Comparison of ENCODE assay signal across 9 cellular contexts in genomic region chr17:47802341-47803022, GRCh38. TPM values are rescaled to one million over a fixed set of nuclear protein-coding genes. Genes with fewer than 3 reads are reported as not detected.
A peak's percentile ranks its signal among the peaks of the same experiment; 100 is the strongest.
DNase-seq lines count a peak whose midpoint lies in the region; ATAC-seq and TF ChIP-seq lines count a peak whose summit lies in the region.
"Had no signal": no experiment of that assay in that cellular context is flagged by ENCODE, and none has a peak within 500 bp of the region (broad histone marks: within the 10 kb centered on the region; RNA-seq: fewer than 3 reads in every experiment).

No MANE protein-coding gene starts in this region.

- CTCF ChIA-PET in AG04449 (lab: Yijun Ruan, JAX) = interaction anchor here (0.7 to 3.4 kb wide), 17 partner anchors 8 to 136 kb away, joined by 3 to 16 read pairs (median 5); no protein-coding TSS in a partner anchor

- no peak overlapping the region for H3K4me3 ChIP-seq in AG04449 (ENCODE audit: low read depth, low read length)
- no peak overlapping the region for H3K4me3 ChIP-seq in choroid plexus epithelial cell (ENCODE audit: low read depth, low read length)

- ATAC-seq in GM18907 (IDR thresholded peaks at IDR 0.05; ENCODE audit: unreplicated experiment) (peak; percentile 55), HG02840 (IDR thresholded peaks at IDR 0.05; ENCODE audit: low FRiP score, unreplicated experiment) (no peak)
- ATAC-seq in activated CD4-positive, CD25-positive, alpha-beta regulatory T cell treated with anti-CD3 and anti-CD28 coated beads, Interleukin-2, amount 50 U/mL, for 24 hours = peak; percentile 88 to 90

- TF ChIP-seq CTCF in AG04449 (IDR thresholded peaks at IDR 0.05; ENCODE audit: insufficient read depth, low read length, missing control alignments) (peak; percentile 69), choroid plexus epithelial cell (conservative IDR thresholded peaks at IDR 0.05; ENCODE audit: low read depth, low read length) (peak; percentile 79)

- POLR2A ChIA-PET in AG04449 (lab: Yijun Ruan, JAX) = no interaction called here

- DNase-seq in AG04449 (ENCODE audit: low read depth, low spot score) (no peak), NCI-H2107 treated with DMSO at 0.1 percent for 48 hours (lab: John Stamatoyannopoulos, UW; ENCODE audit: unreplicated experiment) (peak; percentile 79), choroid plexus epithelial cell (ENCODE audit: low read depth) (peak; percentile 75), mesenteric fat pad (ENCODE audit: low spot score) (peak; percentile 55)
- DNase-seq in stimulated activated CD8-positive, alpha-beta memory T cell treated with anti-CD3 and anti-CD28 coated beads, Interleukin-7, amount 100 ng/mL, for 24 hours (ENCODE audit: low read depth) = peak; percentile 35

RNA-seq across cellular contexts. Expression of gene OSBPL7, which starts 19.1 kb away (rescaled TPM):
- 5.1 TPM for total RNA-seq in mesenteric fat pad

RNA-seq across cellular contexts. Expression of gene MRPL10, which starts 28.9 kb away (rescaled TPM):
- total RNA-seq in mesenteric fat pad = 33.5 TPM

RNA-seq across cellular contexts. Expression of gene LRRC46, which starts 29.0 kb away (rescaled TPM):
- total RNA-seq in mesenteric fat pad = not detected
- total RNA-seq: frontal cortex had no signal

RNA-seq across cellular contexts. Expression of gene SCRN2, which starts 38.6 kb away (rescaled TPM):
- total RNA-seq in mesenteric fat pad = 70.6 TPM

RNA-seq across cellular contexts. Expression of gene SP6, which starts 48.5 kb away (rescaled TPM):
- 1.9 TPM for total RNA-seq in mesenteric fat pad
- total RNA-seq: frontal cortex had no signal
